Comparison of ENCODE assay signal across 31 cellular contexts in genomic region chr18:57603871-57604270, GRCh38.
"Had no signal": no experiment of that assay in that cellular context is flagged by ENCODE, and none has a peak within 500 bp of the region (broad histone marks: within the 10 kb centered on the region; RNA-seq: fewer than 3 reads in every experiment).

No MANE protein-coding gene starts in this region.

- H3K27ac Mint-ChIP-seq: activated CD4-positive, alpha-beta T cell treated with anti-CD3 and anti-CD28 coated beads for 36 hours; activated CD4-positive, alpha-beta T cell treated with anti-CD3 and anti-CD28 coated beads, Interleukin-2, amount 10 ng/mL, durations not matched to agents 7 days and 5 days; activated CD8-positive, alpha-beta T cell treated with anti-CD3 and anti-CD28 coated beads, Interleukin-2, amount 10 ng/mL, durations not matched to agents 7 days and 5 days; activated naive CD4-positive, alpha-beta T cell treated with anti-CD3 and anti-CD28 coated beads, Interleukin-2, amount 10 ng/mL, durations not matched to agents 7 days and 5 days; activated naive CD8-positive, alpha-beta T cell; brain; T-helper 2 cell treated with Interferon-gamma antibody and Interleukin-4, amounts not matched to agents 5 μg/mL and 100 μg/mL, for 36 hours; WTC11 had no signal

- H3K4me3 Mint-ChIP-seq: activated CD4-positive, alpha-beta T cell treated with anti-CD3 and anti-CD28 coated beads for 36 hours; activated CD4-positive, alpha-beta T cell treated with anti-CD3 and anti-CD28 coated beads, Interleukin-2, amount 10 ng/mL, durations not matched to agents 7 days and 5 days; activated CD8-positive, alpha-beta T cell treated with anti-CD3 and anti-CD28 coated beads, Interleukin-2, amount 10 ng/mL, durations not matched to agents 7 days and 5 days; activated naive CD4-positive, alpha-beta T cell treated with anti-CD3 and anti-CD28 coated beads, Interleukin-2, amount 10 ng/mL, durations not matched to agents 7 days and 5 days; activated naive CD8-positive, alpha-beta T cell; activated naive CD8-positive, alpha-beta T cell treated with anti-CD3 and anti-CD28 coated beads, Interleukin-2, amount 50 U/mL, for 24 hours; activated T-cell treated with anti-CD3 and anti-CD28 coated beads, Interleukin-2, amount 50 U/mL, for 4 hours; brain; T-helper 2 cell treated with Interferon-gamma antibody and Interleukin-4, amounts not matched to agents 5 μg/mL and 100 μg/mL, for 36 hours; WTC11 had no signal

- ATAC-seq: activated CD4-positive, alpha-beta T cell treated with anti-CD3 and anti-CD28 coated beads for 36 hours; activated CD4-positive, CD25-positive, alpha-beta regulatory T cell treated with anti-CD3 and anti-CD28 coated beads, Interleukin-2, amount 50 U/mL, for 24 hours; activated CD8-positive, alpha-beta T cell treated with anti-CD3 and anti-CD28 coated beads, Interleukin-2, amount 10 ng/mL, durations not matched to agents 7 days and 5 days; activated naive CD8-positive, alpha-beta T cell treated with anti-CD3 and anti-CD28 coated beads, Interleukin-2, amount 50 U/mL, for 24 hours; activated T-cell treated with anti-CD3 and anti-CD28 coated beads, Interleukin-2, amount 50 U/mL, for 4 hours; PC-3; WTC11 had no signal

- H3K27me3 Mint-ChIP-seq: activated CD4-positive, alpha-beta T cell treated with anti-CD3 and anti-CD28 coated beads for 36 hours; activated CD4-positive, alpha-beta T cell treated with anti-CD3 and anti-CD28 coated beads, Interleukin-2, amount 10 ng/mL, durations not matched to agents 7 days and 5 days; activated naive CD4-positive, alpha-beta T cell treated with anti-CD3 and anti-CD28 coated beads, Interleukin-2, amount 10 ng/mL, durations not matched to agents 7 days and 5 days; activated naive CD8-positive, alpha-beta T cell; activated naive CD8-positive, alpha-beta T cell treated with anti-CD3 and anti-CD28 coated beads, Interleukin-2, amount 50 U/mL, for 24 hours; brain had no signal

- H3K4me1 Mint-ChIP-seq: activated CD4-positive, alpha-beta T cell treated with anti-CD3 and anti-CD28 coated beads for 36 hours; activated CD4-positive, alpha-beta T cell treated with anti-CD3 and anti-CD28 coated beads, Interleukin-2, amount 10 ng/mL, durations not matched to agents 7 days and 5 days; activated naive CD4-positive, alpha-beta T cell treated with anti-CD3 and anti-CD28 coated beads, Interleukin-2, amount 10 ng/mL, durations not matched to agents 7 days and 5 days; activated naive CD8-positive, alpha-beta T cell treated with anti-CD3 and anti-CD28 coated beads, Interleukin-2, amount 50 U/mL, for 24 hours; brain; WTC11 had no signal

- DNase-seq: activated CD4-positive, alpha-beta T cell treated with anti-CD3 and anti-CD28 coated beads for 36 hours; activated CD4-positive, alpha-beta T cell treated with anti-CD3 and anti-CD28 coated beads, Interleukin-2, amount 10 ng/mL, durations not matched to agents 7 days and 5 days; activated CD4-positive, alpha-beta T cell treated with anti-CD3 and anti-CD28 coated beads, Interleukin-2, amount 50 U/mL, for 48 hours; activated CD8-positive, alpha-beta T cell treated with anti-CD3 and anti-CD28 coated beads, Interleukin-2, amount 10 ng/mL, durations not matched to agents 7 days and 5 days; activated effector memory CD4-positive, alpha-beta T cell treated with Interleukin-2 at 50 U/mL for 16 hours; activated naive CD4-positive, alpha-beta T cell treated with anti-CD3 and anti-CD28 coated beads, Interleukin-2, amount 10 ng/mL, durations not matched to agents 7 days and 5 days; activated naive CD8-positive, alpha-beta T cell treated with anti-CD3 and anti-CD28 coated beads, Interleukin-2, amount 50 U/mL, for 24 hours; activated T-cell treated with anti-CD3 and anti-CD28 coated beads, Interleukin-2, amount 50 U/mL, for 4 hours; anterior cingulate cortex; central memory CD4-positive, alpha-beta T cell; Karpas-422; KBM-7; NCI-H1105 treated with DMSO at 0.1 percent for 48 hours; NCI-H1436; NCI-H1694; NCI-H1930; NCI-H2081 treated with DMSO at 0.1 percent for 48 hours; NCI-H2171; NCI-H510A; NCI-H526; NCI-H748 treated with DMSO at 0.1 percent for 48 hours; NK-92 treated with Interleukin-12 subunit alpha and Interleukin-12 subunit beta, amount 100 ng/mL, for 24 hours; PC-3; Right ventricle myocardium superior; SW 1271; T-helper 1 cell had no signal

- H3K9me3 Mint-ChIP-seq: activated CD4-positive, alpha-beta T cell treated with anti-CD3 and anti-CD28 coated beads, Interleukin-2, amount 10 ng/mL, durations not matched to agents 7 days and 5 days; activated naive CD4-positive, alpha-beta T cell treated with anti-CD3 and anti-CD28 coated beads, Interleukin-2, amount 10 ng/mL, durations not matched to agents 7 days and 5 days; activated naive CD8-positive, alpha-beta T cell treated with anti-CD3 and anti-CD28 coated beads, Interleukin-2, amount 50 U/mL, for 24 hours; activated T-cell treated with anti-CD3 and anti-CD28 coated beads, Interleukin-2, amount 50 U/mL, for 4 hours; brain; T-helper 2 cell treated with Interferon-gamma antibody and Interleukin-4, amounts not matched to agents 5 μg/mL and 100 μg/mL, for 36 hours; WTC11 had no signal
